Comparison of ENCODE assay signal across 8 cellular contexts in the genomic region with DNA sequence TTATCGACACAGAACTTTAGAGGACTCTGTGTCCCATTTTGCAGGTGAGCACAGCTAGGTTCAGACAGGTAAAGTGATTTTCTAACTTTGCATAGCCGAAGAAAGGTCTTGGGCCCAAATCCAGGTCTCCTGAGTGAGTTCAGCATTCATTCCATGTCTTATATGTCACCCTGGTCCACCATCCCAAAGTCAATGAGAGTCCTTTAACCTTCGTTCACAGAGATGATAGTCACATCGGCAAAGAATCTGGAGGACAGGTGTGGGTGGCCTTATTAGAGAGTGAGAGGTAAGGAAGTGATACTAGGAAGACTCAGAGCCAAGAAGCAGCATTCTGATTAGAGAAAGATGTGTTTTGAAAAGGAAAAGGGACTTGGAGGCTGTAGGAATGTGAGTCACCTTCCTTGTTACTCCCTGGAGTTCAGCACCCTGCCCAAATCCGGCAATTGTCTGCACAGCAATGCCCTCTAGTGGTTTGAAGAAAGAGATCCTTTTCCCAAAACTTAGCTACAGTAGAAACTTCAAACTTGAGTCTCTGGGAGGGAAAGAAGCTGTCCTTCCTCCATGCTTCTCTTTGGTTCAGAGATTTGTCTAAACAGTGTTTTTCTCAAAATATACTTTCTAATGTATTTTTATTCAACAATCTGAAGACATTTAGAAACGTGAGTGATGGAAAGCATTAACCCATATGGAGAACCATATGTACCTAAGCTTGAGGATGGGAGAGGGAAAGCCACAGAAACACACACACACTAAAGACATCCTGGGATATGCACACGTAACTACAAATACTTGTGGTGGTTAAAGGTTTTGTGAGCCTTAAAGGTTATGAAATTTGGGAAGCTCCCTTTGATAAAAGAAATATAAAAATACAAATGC.
DNase-seq lines count a peak whose midpoint lies in the region; ATAC-seq and TF ChIP-seq lines count a peak whose summit lies in the region.

No MANE protein-coding gene starts in this region.

- ATAC-seq in GM21723 (IDR thresholded peaks at IDR 0.05; ENCODE audit: unreplicated experiment) (no peak), GM21825 (IDR thresholded peaks at IDR 0.05; ENCODE audit: unreplicated experiment) (no peak), GM18511 (IDR thresholded peaks at IDR 0.05; ENCODE audit: unreplicated experiment) (no peak)

- H3K4me3 ChIP-seq in GM06990 (replicated peaks; ENCODE audit: low read depth, low read length), result no peak overlapping the region

- no peak overlapping the region for H3K27ac ChIP-seq in caudate nucleus (ENCODE audit: low read depth, low read length)

- peak; percentile 36 for TF ChIP-seq CTCF in GM06990 (IDR thresholded peaks at IDR 0.05; ENCODE audit: insufficient read depth, low read length, poor library complexity, severe bottlenecking)

- H3K36me3 ChIP-seq in GM06990 (ENCODE audit: control insufficient read depth, insufficient read depth, low read length), result no peaks in the 10 kb centered on the region

- DNase-seq in GM06990 (ENCODE audit: extremely low read depth, insufficient read length), result no peak
- peak; percentile 52 for DNase-seq in M059J (ENCODE audit: low read depth)
- DNase-seq in caudate nucleus (lab: John Stamatoyannopoulos, UW), result peak in 39 of 61 donors; percentile 1 to 76 (median 17)
- peak; percentile 77 for DNase-seq in midbrain (lab: John Stamatoyannopoulos, UW)
- no peak for DNase-seq in KG1 (lab: John Stamatoyannopoulos, UW)

- H3K27me3 ChIP-seq in GM06990 (replicated peaks; ENCODE audit: control insufficient read depth, insufficient read depth, low read length), result no peaks in the 10 kb centered on the region

Comparison
In these comparisons a context has a peak if more than half of its experiments do, and no peak if none do; other contexts are left out.
1. DNase-seq: peak in M059J (single experiment), caudate nucleus (39 of 61) and midbrain (single experiment); none in GM06990 (single experiment) and KG1 (single experiment).